In genomic region chr6:3118353-3119039, GRCh38 we compare ENCODE assay signal across 8 cellular contexts. TPM values are rescaled to one million over a fixed set of nuclear protein-coding genes. Genes with fewer than 3 reads are reported as not detected.
A peak's percentile ranks its signal among the peaks of the same experiment; 100 is the strongest.
DNase-seq lines count a peak whose midpoint lies in the region; ATAC-seq and TF ChIP-seq lines count a peak whose summit lies in the region.

BPHL (plus strand) TSS chr6:3118711; CDS start chr6:3118741, 30 bp downstream.

- peak within 1 kb of the TSS; percentile 79 to 91 (median 83) for H3K9ac ChIP-seq in skeletal muscle tissue (ENCODE audit: low read depth in 1 of 3, low read length in 3 of 3)

- H3K9me3 ChIP-seq in breast epithelium (no peaks in the 10 kb centered on the region), iPS-18c (ENCODE audit: control insufficient read depth, insufficient read depth, low read length) (no peaks in the 10 kb centered on the region), skeletal muscle tissue (ENCODE audit: control insufficient read depth in 3 of 3, low read length in 3 of 3) (no peaks in the 10 kb centered on the region)

- ATAC-seq in GM18870 (IDR thresholded peaks at IDR 0.05; ENCODE audit: unreplicated experiment) (peak; percentile 67), HG03108 (IDR thresholded peaks at IDR 0.05; ENCODE audit: unreplicated experiment) (peak; percentile 83)

- in situ Hi-C loops in ACHN (cut with HindIII; ENCODE audit: low pct_ligation_motif_present, low pct_unique_long_range_greater_than_20kb, low sequenced_read_pairs) = no loop called here

- H3K27me3 ChIP-seq in breast epithelium (no peaks in the 10 kb centered on the region), skeletal muscle tissue (ENCODE audit: control insufficient read depth in 3 of 3, insufficient read depth in 3 of 3, low read length in 3 of 3) (no peaks in the 10 kb centered on the region)

- peak; percentile 85 for DNase-seq in ACHN
- peak; percentile 94 for DNase-seq in NCI-H2171 treated with DMSO at 0.1 percent for 48 hours (lab: John Stamatoyannopoulos, UW)
- DNase-seq in breast epithelium (ENCODE audit: low spot score in 2 of 2) = peak; percentile 92 to 98

- peak within 1 kb of the TSS; percentile 76 for H3K27ac ChIP-seq in VCaP
- peak within 1 kb of the TSS; percentile 92 to 94 for H3K27ac ChIP-seq in breast epithelium
- H3K27ac ChIP-seq in skeletal muscle tissue (ENCODE audit: low read depth, low read length) = peak within 1 kb of the TSS; percentile 82

- no peak for TF ChIP-seq POLR2A in breast epithelium (IDR thresholded peaks at IDR 0.05)

- peak within 1 kb of the TSS; percentile 72 to 95 (median 93) for H3K4me3 ChIP-seq in breast epithelium
- peak within 1 kb of the TSS; percentile 91 for H3K4me3 ChIP-seq in iPS-18c (ENCODE audit: insufficient read depth, low read depth, low read length)
- peak within 1 kb of the TSS; percentile 78 to 92 (median 88) for H3K4me3 ChIP-seq in skeletal muscle tissue (ENCODE audit: low read length in 3 of 3)

- H3K4me1 ChIP-seq in breast epithelium (no peaks in the 10 kb centered on the region), skeletal muscle tissue (ENCODE audit: control insufficient read depth in 3 of 3, insufficient read depth in 3 of 3, low read length in 3 of 3) (peaks cover 8 to 19% (median 12%) of the 10 kb centered on the region in 3 donors)

- H3K36me3 ChIP-seq in breast epithelium = no peaks in the 10 kb centered on the region
- H3K36me3 ChIP-seq in skeletal muscle tissue (ENCODE audit: control insufficient read depth in 3 of 3, insufficient read depth in 3 of 3, low read length in 3 of 3) = peaks cover 9 to 12% (median 9%) of the 10 kb centered on the region in 3 donors

- intact Hi-C loops in breast epithelium (cut with DNase I; ENCODE audit: low total_unique reads) = no loop called here

- TF ChIP-seq CTCF in VCaP (conservative IDR thresholded peaks at IDR 0.05) (no peak), breast epithelium (IDR thresholded peaks at IDR 0.05) (no peak)

RNA-seq across cellular contexts. Expression of gene BPHL, which starts in this region (rescaled TPM):
- 10 to 100 TPM; 15.4 to 19.4 (median 19.3) TPM for total RNA-seq in breast epithelium
- total RNA-seq in skeletal muscle tissue = 17.7 TPM

Comparison
In these comparisons a context has a peak if more than half of its experiments do, and no peak if none do; other contexts are left out.
1. Peak in every context shown above with its lines: DNase-seq, ATAC-seq, H3K4me3 ChIP-seq and H3K27ac ChIP-seq.